In genomic region chr14:69620211-69620611, GRCh38 we compare ENCODE assay signal across 13 cellular contexts. TPM values are rescaled to one million over a fixed set of nuclear protein-coding genes. Genes with fewer than 3 reads are reported as not detected.
A peak's percentile ranks its signal among the peaks of the same experiment; 100 is the strongest.
DNase-seq lines count a peak whose midpoint lies in the region; ATAC-seq and TF ChIP-seq lines count a peak whose summit lies in the region.
"Had no signal": no experiment of that assay in that cellular context is flagged by ENCODE, and none has a peak within 500 bp of the region (broad histone marks: within the 10 kb centered on the region; RNA-seq: fewer than 3 reads in every experiment).

No MANE protein-coding gene starts in this region.

- CTCF ChIA-PET in CD4-positive, alpha-beta T cell (lab: Charles Lee) = no interaction called here

- H3K9me3 ChIP-seq in CD4-positive, alpha-beta T cell (ENCODE audit: control insufficient read depth, low read length) = no peaks in the 10 kb centered on the region
- H3K9me3 ChIP-seq: HAP-1 had no signal

- no peaks in the 10 kb centered on the region for H3K36me3 Mint-ChIP-seq in CD4-positive, alpha-beta T cell (ENCODE audit: low read depth)
- H3K36me3 Mint-ChIP-seq in activated naive CD8-positive, alpha-beta T cell treated with anti-CD3 and anti-CD28 coated beads for 36 hours = peaks cover 44% of the 10 kb centered on the region
- no peaks in the 10 kb centered on the region for H3K36me3 Mint-ChIP-seq in naive B cell

- H3K27me3 ChIP-seq in CD4-positive, alpha-beta T cell (ENCODE audit: control insufficient read depth, insufficient read depth, low read length) = no peaks in the 10 kb centered on the region

- H3K4me3 Mint-ChIP-seq in CD4-positive, alpha-beta T cell = peak overlapping the region; percentile 66
- H3K4me3 Mint-ChIP-seq in activated naive CD8-positive, alpha-beta T cell treated with anti-CD3 and anti-CD28 coated beads for 36 hours = peak overlapping the region; percentile 18
- H3K4me3 Mint-ChIP-seq in naive B cell = peak overlapping the region in 6 of 8 donors; percentile 0 to 70 (median 56)

- H3K9me3 Mint-ChIP-seq in CD4-positive, alpha-beta T cell = no peaks in the 10 kb centered on the region
- H3K9me3 Mint-ChIP-seq in activated naive CD8-positive, alpha-beta T cell treated with anti-CD3 and anti-CD28 coated beads for 36 hours = no peaks in the 10 kb centered on the region
- H3K9me3 Mint-ChIP-seq in naive B cell = no peaks in the 10 kb centered on the region

- TF ChIP-seq CTCF in CD4-positive, alpha-beta T cell (IDR thresholded peaks at IDR 0.05) = no peak

- no peaks in the 10 kb centered on the region for H3K27me3 Mint-ChIP-seq in CD4-positive, alpha-beta T cell
- no peaks in the 10 kb centered on the region for H3K27me3 Mint-ChIP-seq in activated naive CD8-positive, alpha-beta T cell treated with anti-CD3 and anti-CD28 coated beads for 36 hours
- no peaks in the 10 kb centered on the region for H3K27me3 Mint-ChIP-seq in naive B cell

- peak overlapping the region; percentile 31 for H3K27ac ChIP-seq in CD4-positive, alpha-beta T cell (ENCODE audit: low read depth, low read length)

- peak; percentile 39 for ATAC-seq in CD4-positive, alpha-beta T cell (ENCODE audit: poor library complexity)
- ATAC-seq in naive B cell (ENCODE audit: low read depth in 2 of 2) = no peak
- ATAC-seq in left ventricle myocardium superior = no peak
- ATAC-seq: Right ventricle myocardium inferior had no signal

- DNase-seq in CD4-positive, alpha-beta T cell = no peak
- DNase-seq in Kasumi-1 (lab: John Stamatoyannopoulos, UW) = peak; percentile 77
- DNase-seq in activated naive CD8-positive, alpha-beta T cell treated with anti-CD3 and anti-CD28 coated beads for 36 hours = no peak
- DNase-seq in naive B cell = no peak
- DNase-seq in NCI-H128 (lab: John Stamatoyannopoulos, UW; ENCODE audit: unreplicated experiment) = no peak
- no peak for DNase-seq in left ventricle myocardium superior
- no peak for DNase-seq in NCI-H345 treated with DMSO at 0.1 percent for 48 hours (lab: John Stamatoyannopoulos, UW; ENCODE audit: unreplicated experiment)
- DNase-seq in NCI-H446 (lab: John Stamatoyannopoulos, UW) = no peak
- DNase-seq: activated CD8-positive, alpha-beta memory T cell treated with anti-CD3 and anti-CD28 coated beads, Interleukin-2, amount 50 U/mL, for 4 hours; DMS79 treated with DMSO at 0.1 percent for 48 hours; NCI-H2081 treated with DMSO at 0.1 percent for 48 hours had no signal

- peaks cover 99% of the 10 kb centered on the region for H3K4me1 Mint-ChIP-seq in CD4-positive, alpha-beta T cell (ENCODE audit: low read depth)
- peaks cover 90% of the 10 kb centered on the region for H3K4me1 Mint-ChIP-seq in activated naive CD8-positive, alpha-beta T cell treated with anti-CD3 and anti-CD28 coated beads for 36 hours
- H3K4me1 Mint-ChIP-seq in naive B cell = peaks cover 78 to 97% (median 84%) of the 10 kb centered on the region in 3 donors

- intact Hi-C loops in CD4-positive, alpha-beta T cell (cut with DNase I, micrococcal nuclease) = no loop called here
- intact Hi-C loops in left ventricle myocardium superior (cut with micrococcal nuclease) = no loop called here

- H3K27ac Mint-ChIP-seq in CD4-positive, alpha-beta T cell = peak overlapping the region; percentile 93
- H3K27ac Mint-ChIP-seq in activated naive CD8-positive, alpha-beta T cell treated with anti-CD3 and anti-CD28 coated beads for 36 hours = peak overlapping the region; percentile 94
- H3K27ac Mint-ChIP-seq in naive B cell = peak overlapping the region; percentile 21 to 100 (median 96)

- POLR2A ChIA-PET in CD4-positive, alpha-beta T cell (lab: Charles Lee) = interaction anchor here (1.2 to 2.0 kb wide), 2 partner anchors 9 to 14 kb away, joined by 3 to 6 read pairs; partner anchors contain the start of gene SUSD6

RNA-seq across cellular contexts. Expression of gene SUSD6, which starts 8.8 kb away (rescaled TPM):
- 10 to 100 TPM; 93.7 to 95.1 TPM for total RNA-seq in CD4-positive, alpha-beta T cell
- 10 to 100 TPM; 26.3 TPM for total RNA-seq in activated naive CD8-positive, alpha-beta T cell treated with anti-CD3 and anti-CD28 coated beads for 36 hours
- polyA plus RNA-seq in naive B cell (ENCODE audit: low read depth in 6 of 6) = 10 to 100 TPM; 16.1 to 22.8 (median 19.4) TPM
- total RNA-seq in left ventricle myocardium superior = 21.4 TPM

RNA-seq across cellular contexts. Expression of gene CCDC177, which starts 45.5 kb away (rescaled TPM):
- total RNA-seq in CD4-positive, alpha-beta T cell = not detected
- not detected for total RNA-seq in activated naive CD8-positive, alpha-beta T cell treated with anti-CD3 and anti-CD28 coated beads for 36 hours
- not detected for polyA plus RNA-seq in naive B cell (ENCODE audit: low read depth in 6 of 6)
- not detected for total RNA-seq in left ventricle myocardium superior
- total RNA-seq: Right ventricle myocardium inferior had no signal

Comparison
In these comparisons a context has a peak if more than half of its experiments do, and no peak if none do; other contexts are left out.
1. DNase-seq: peak in Kasumi-1 (2 of 2); none in CD4-positive, alpha-beta T cell (0 of 10), activated naive CD8-positive, alpha-beta T cell treated with anti-CD3 and anti-CD28 coated beads for 36 hours (single experiment), naive B cell (single experiment), NCI-H128 (single experiment), left ventricle myocardium superior (single experiment), NCI-H345 treated with DMSO at 0.1 percent for 48 hours (single experiment) and NCI-H446 (0 of 2).
2. Peak in every context shown above with its lines, with median percentiles within 50 percentile points of each other: H3K27ac Mint-ChIP-seq and H3K4me3 Mint-ChIP-seq.